Comparison of ENCODE assay signal across 1 cellular context in genomic region chr7:150404785-150405583, GRCh38.
TF ChIP-seq lines count a peak whose summit lies in the region.

No MANE protein-coding gene starts in this region.

TF ChIP-seq in GM12878, 131 proteins besides CTCF, POLR2A, EP300 and RAD21 (continues in another document):
- no peak for TF ChIP-seq RELB (IDR thresholded peaks at IDR 0.05; ENCODE audit: low read depth)
- TF ChIP-seq NR2C2 (IDR thresholded peaks at IDR 0.05; ENCODE audit: borderline replicate concordance, control insufficient read depth, insufficient read length, low read depth): no peak
- TF ChIP-seq CHD4 (IDR thresholded peaks at IDR 0.05): no peak
- TF ChIP-seq USF1 (IDR thresholded peaks at IDR 0.05; ENCODE audit: borderline replicate concordance, extremely low read length, insufficient read depth, low read depth, low read length): no peak
- TF ChIP-seq ZNF217 (IDR thresholded peaks at IDR 0.05): no peak
- TF ChIP-seq KAT2A (conservative IDR thresholded peaks at IDR 0.05; ENCODE audit: control insufficient read depth, low read depth, low read length): no peak
- TF ChIP-seq, protein P1, sequence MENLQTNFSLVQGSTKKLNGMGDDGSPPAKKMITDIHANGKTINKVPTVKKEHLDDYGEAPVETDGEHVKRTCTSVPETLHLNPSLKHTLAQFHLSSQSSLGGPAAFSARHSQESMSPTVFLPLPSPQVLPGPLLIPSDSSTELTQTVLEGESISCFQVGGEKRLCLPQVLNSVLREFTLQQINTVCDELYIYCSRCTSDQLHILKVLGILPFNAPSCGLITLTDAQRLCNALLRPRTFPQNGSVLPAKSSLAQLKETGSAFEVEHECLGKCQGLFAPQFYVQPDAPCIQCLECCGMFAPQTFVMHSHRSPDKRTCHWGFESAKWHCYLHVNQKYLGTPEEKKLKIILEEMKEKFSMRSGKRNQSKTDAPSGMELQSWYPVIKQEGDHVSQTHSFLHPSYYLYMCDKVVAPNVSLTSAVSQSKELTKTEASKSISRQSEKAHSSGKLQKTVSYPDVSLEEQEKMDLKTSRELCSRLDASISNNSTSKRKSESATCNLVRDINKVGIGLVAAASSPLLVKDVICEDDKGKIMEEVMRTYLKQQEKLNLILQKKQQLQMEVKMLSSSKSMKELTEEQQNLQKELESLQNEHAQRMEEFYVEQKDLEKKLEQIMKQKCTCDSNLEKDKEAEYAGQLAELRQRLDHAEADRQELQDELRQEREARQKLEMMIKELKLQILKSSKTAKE (IDR thresholded peaks at IDR 0.05; ENCODE audit: low read depth, poor library complexity, severe bottlenecking): no peak
- TF ChIP-seq NFYA (IDR thresholded peaks at IDR 0.05; ENCODE audit: borderline replicate concordance, low read depth, low read length): no peak
- TF ChIP-seq IRF5 (IDR thresholded peaks at IDR 0.05; ENCODE audit: borderline replicate concordance): no peak
- no peak for TF ChIP-seq ASH2L (IDR thresholded peaks at IDR 0.05; ENCODE audit: borderline replicate concordance, low read depth)
- TF ChIP-seq, protein P2, sequence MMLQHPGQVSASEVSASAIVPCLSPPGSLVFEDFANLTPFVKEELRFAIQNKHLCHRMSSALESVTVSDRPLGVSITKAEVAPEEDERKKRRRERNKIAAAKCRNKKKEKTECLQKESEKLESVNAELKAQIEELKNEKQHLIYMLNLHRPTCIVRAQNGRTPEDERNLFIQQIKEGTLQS (IDR thresholded peaks at IDR 0.05; ENCODE audit: borderline replicate concordance, extremely low read depth, low read depth, low read length): no peak
- TF ChIP-seq, protein P3, sequence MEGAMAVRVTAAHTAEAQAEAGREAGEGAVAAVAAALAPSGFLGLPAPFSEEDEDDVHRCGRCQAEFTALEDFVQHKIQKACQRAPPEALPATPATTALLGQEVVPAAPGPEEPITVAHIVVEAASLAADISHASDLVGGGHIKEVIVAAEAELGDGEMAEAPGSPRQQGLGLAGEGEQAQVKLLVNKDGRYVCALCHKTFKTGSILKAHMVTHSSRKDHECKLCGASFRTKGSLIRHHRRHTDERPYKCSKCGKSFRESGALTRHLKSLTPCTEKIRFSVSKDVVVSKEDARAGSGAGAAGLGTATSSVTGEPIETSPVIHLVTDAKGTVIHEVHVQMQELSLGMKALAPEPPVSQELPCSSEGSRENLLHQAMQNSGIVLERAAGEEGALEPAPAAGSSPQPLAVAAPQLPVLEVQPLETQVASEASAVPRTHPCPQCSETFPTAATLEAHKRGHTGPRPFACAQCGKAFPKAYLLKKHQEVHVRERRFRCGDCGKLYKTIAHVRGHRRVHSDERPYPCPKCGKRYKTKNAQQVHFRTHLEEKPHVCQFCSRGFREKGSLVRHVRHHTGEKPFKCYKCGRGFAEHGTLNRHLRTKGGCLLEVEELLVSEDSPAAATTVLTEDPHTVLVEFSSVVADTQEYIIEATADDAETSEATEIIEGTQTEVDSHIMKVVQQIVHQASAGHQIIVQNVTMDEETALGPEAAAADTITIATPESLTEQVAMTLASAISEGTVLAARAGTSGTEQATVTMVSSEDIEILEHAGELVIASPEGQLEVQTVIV (IDR thresholded peaks at IDR 0.05; ENCODE audit: borderline replicate concordance, partially characterized antibody): no peak
- TF ChIP-seq SUZ12 (IDR thresholded peaks at IDR 0.05; ENCODE audit: unreplicated experiment): no peak
- TF ChIP-seq CEBPB (IDR thresholded peaks at IDR 0.05; ENCODE audit: borderline replicate concordance in 1 of 2, low read depth in 2 of 2, low read length in 2 of 2): no peak
- TF ChIP-seq MLLT1 (IDR thresholded peaks at IDR 0.05): no peak
- TF ChIP-seq POU2F2 (IDR thresholded peaks at IDR 0.05; ENCODE audit: borderline replicate concordance, low read depth, low read length): peak; percentile 70; the same call in 2 of the 3 replicates
- no peak for TF ChIP-seq NRF1 (conservative IDR thresholded peaks at IDR 0.05; ENCODE audit: low read depth, low read length)
- no peak; the same call in 1 of the 2 replicates for TF ChIP-seq SMC3 (IDR thresholded peaks at IDR 0.05; ENCODE audit: borderline replicate concordance, low read length)
- TF ChIP-seq TCF7 (IDR thresholded peaks at IDR 0.05; ENCODE audit: borderline replicate concordance): no peak
- no peak for TF ChIP-seq NFXL1 (IDR thresholded peaks at IDR 0.05; ENCODE audit: borderline replicate concordance)
- TF ChIP-seq CUX1 (IDR thresholded peaks at IDR 0.05; ENCODE audit: insufficient replicate concordance, low read depth, low read length): peak; percentile 22
- no peak for TF ChIP-seq ELK1 (IDR thresholded peaks at IDR 0.05; ENCODE audit: low read depth, low read length)
- TF ChIP-seq IKZF1 (conservative IDR thresholded peaks at IDR 0.05): peak; percentile 92
- TF ChIP-seq JUNB (IDR thresholded peaks at IDR 0.05): no peak
- no peak for TF ChIP-seq GABPA (IDR thresholded peaks at IDR 0.05; ENCODE audit: low read depth)
- 0 out of 4 replicates have a peak, but pooled peaks of 1 of the 2 experiments have one; percentile 36 for TF ChIP-seq ETV6 (conservative IDR thresholded peaks at IDR 0.05 in 1 of 2, IDR thresholded peaks at IDR 0.05 in 1 of 2; ENCODE audit: borderline replicate concordance in 1 of 2, low read depth in 1 of 2)
- no peak for TF ChIP-seq PAX8 (IDR thresholded peaks at IDR 0.05)
- no peak for TF ChIP-seq ZNF384 (IDR thresholded peaks at IDR 0.05; ENCODE audit: borderline replicate concordance, low read depth, low read length)
- no peak for TF ChIP-seq ZBED1 (IDR thresholded peaks at IDR 0.05; ENCODE audit: borderline replicate concordance)
- no peak for TF ChIP-seq HDAC2 (IDR thresholded peaks at IDR 0.05)
- peak; percentile 75; the same call in 1 of the 2 replicates for TF ChIP-seq ZSCAN29 (IDR thresholded peaks at IDR 0.05)
- TF ChIP-seq, protein P4, sequence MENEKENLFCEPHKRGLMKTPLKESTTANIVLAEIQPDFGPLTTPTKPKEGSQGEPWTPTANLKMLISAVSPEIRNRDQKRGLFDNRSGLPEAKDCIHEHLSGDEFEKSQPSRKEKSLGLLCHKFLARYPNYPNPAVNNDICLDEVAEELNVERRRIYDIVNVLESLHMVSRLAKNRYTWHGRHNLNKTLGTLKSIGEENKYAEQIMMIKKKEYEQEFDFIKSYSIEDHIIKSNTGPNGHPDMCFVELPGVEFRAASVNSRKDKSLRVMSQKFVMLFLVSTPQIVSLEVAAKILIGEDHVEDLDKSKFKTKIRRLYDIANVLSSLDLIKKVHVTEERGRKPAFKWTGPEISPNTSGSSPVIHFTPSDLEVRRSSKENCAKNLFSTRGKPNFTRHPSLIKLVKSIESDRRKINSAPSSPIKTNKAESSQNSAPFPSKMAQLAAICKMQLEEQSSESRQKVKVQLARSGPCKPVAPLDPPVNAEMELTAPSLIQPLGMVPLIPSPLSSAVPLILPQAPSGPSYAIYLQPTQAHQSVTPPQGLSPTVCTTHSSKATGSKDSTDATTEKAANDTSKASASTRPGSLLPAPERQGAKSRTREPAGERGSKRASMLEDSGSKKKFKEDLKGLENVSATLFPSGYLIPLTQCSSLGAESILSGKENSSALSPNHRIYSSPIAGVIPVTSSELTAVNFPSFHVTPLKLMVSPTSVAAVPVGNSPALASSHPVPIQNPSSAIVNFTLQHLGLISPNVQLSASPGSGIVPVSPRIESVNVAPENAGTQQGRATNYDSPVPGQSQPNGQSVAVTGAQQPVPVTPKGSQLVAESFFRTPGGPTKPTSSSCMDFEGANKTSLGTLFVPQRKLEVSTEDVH (IDR thresholded peaks at IDR 0.05; ENCODE audit: low read depth, partially characterized antibody): no peak
- TF ChIP-seq NR2F1 (conservative IDR thresholded peaks at IDR 0.05): peak; percentile 87
- no peak; the same call in 1 of the 2 replicates for TF ChIP-seq DPF2 (IDR thresholded peaks at IDR 0.05)
